Comparison of ENCODE assay signal across 1 cellular context in the genomic region with DNA sequence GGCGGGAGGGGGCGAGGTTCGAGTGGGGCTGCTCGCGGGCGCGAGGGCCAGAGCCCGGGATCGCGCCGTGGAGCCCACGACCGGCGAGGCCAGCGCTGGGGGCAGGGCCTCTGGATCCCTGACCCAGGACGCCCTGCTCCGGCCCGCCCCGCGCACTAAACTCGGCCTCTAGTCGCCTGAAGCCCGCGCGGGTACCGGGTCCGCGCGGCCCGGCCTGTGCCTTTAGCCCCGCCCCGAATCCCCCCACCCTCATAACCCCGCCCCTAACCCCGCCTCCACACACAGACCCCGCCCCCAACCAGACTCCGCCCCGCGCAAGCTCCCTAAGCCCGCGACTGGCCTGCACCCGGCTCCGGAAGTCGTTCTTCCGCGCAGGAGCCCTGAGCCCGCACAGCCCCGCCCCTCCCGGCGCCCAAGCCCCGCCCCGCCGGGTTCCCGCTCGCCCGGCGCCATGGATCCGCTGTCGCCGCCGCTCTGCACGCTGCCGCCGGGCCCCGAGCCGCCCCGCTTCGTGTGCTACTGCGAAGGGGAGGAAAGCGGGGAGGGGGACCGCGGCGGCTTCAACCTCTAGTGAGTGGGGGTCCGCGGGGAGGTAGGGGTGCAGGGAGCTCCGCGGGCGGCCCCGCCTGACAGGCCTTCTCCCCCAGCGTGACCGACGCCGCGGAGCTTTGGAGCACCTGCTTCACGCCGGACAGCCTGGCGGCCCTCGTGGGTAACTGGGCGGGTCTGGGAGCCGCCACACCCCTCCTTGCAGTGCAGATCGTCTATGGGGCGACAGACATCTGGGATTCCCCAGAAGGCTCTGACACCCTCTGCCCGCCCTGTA.
A peak's percentile ranks its signal among the peaks of the same experiment; 100 is the strongest.
TF ChIP-seq lines count a peak whose summit lies in the region.

A gene with protein sequence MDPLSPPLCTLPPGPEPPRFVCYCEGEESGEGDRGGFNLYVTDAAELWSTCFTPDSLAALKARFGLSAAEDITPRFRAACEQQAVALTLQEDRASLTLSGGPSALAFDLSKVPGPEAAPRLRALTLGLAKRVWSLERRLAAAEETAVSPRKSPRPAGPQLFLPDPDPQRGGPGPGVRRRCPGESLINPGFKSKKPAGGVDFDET (plus strand): TSS at position 430 of the 826 bp plus-strand sequence. CDS start 22 bp downstream, at position 452.

TF ChIP-seq in Ishikawa, 13 proteins besides CTCF, POLR2A, EP300 and RAD21 (continued from another document):
- TF ChIP-seq, protein P1, sequence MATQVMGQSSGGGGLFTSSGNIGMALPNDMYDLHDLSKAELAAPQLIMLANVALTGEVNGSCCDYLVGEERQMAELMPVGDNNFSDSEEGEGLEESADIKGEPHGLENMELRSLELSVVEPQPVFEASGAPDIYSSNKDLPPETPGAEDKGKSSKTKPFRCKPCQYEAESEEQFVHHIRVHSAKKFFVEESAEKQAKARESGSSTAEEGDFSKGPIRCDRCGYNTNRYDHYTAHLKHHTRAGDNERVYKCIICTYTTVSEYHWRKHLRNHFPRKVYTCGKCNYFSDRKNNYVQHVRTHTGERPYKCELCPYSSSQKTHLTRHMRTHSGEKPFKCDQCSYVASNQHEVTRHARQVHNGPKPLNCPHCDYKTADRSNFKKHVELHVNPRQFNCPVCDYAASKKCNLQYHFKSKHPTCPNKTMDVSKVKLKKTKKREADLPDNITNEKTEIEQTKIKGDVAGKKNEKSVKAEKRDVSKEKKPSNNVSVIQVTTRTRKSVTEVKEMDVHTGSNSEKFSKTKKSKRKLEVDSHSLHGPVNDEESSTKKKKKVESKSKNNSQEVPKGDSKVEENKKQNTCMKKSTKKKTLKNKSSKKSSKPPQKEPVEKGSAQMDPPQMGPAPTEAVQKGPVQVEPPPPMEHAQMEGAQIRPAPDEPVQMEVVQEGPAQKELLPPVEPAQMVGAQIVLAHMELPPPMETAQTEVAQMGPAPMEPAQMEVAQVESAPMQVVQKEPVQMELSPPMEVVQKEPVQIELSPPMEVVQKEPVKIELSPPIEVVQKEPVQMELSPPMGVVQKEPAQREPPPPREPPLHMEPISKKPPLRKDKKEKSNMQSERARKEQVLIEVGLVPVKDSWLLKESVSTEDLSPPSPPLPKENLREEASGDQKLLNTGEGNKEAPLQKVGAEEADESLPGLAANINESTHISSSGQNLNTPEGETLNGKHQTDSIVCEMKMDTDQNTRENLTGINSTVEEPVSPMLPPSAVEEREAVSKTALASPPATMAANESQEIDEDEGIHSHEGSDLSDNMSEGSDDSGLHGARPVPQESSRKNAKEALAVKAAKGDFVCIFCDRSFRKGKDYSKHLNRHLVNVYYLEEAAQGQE (IDR thresholded peaks at IDR 0.05; ENCODE audit: low read depth): no peak
- TF ChIP-seq, protein P2, sequence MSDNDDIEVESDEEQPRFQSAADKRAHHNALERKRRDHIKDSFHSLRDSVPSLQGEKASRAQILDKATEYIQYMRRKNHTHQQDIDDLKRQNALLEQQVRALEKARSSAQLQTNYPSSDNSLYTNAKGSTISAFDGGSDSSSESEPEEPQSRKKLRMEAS (IDR thresholded peaks at IDR 0.05): peak; percentile 91
- no peak for TF ChIP-seq CEBPB (IDR thresholded peaks at IDR 0.05)
TF ChIP-seq in Ishikawa: peak in this region for 3.
